Comparison of ENCODE assay signal across 9 cellular contexts in the genomic region with DNA sequence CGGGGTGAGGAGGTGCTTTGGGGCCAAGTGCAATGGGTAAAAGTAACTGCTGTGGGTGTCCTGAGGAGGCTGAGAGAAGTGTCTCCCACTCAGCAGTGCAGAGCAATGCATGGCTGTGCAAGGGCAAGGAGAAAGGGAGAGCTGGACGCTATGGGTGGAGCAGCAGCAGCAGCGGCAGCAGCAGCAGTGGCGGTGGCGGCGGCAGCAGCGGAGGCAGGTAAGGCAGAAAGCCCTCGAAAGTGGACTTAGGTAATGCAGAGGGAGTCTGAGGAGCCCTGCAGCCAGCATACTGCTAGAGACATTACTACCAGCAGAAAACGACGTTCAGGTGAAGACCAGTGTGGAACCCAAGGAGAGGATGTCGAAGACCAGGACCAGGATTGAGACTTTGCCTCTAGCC.
"Had no signal": no experiment of that assay in that cellular context is flagged by ENCODE, and none has a peak within 500 bp of the region (broad histone marks: within the 10 kb centered on the region; RNA-seq: fewer than 3 reads in every experiment).

No MANE protein-coding gene starts in this region.

- H3K9me3 Mint-ChIP-seq: HFFc6, IgD-negative memory B cell had no signal

- ATAC-seq: HCT116, HepG2 had no signal

- H3K4me1 Mint-ChIP-seq: IgD-negative memory B cell had no signal

- H3K4me3 ChIP-seq: GM23248, HAP-1 had no signal

- H3K27ac Mint-ChIP-seq: HFFc6, IgD-negative memory B cell had no signal

- H3K9ac ChIP-seq: GM23248 had no signal

- DNase-seq: GM23248, GOT3, H7, HFFc6 had no signal

- H3K36me3 ChIP-seq: HAP-1 had no signal

- H3K36me3 Mint-ChIP-seq: IgD-negative memory B cell had no signal

- H3K27ac ChIP-seq: GM23248, HL-60 had no signal

- H3K9me3 ChIP-seq: HAP-1 had no signal

- H3K4me3 Mint-ChIP-seq: HFFc6, IgD-negative memory B cell had no signal

- H3K4me1 ChIP-seq: HAP-1 had no signal
